8 cellular contexts compared by ENCODE assay signal in genomic region chr3:27632431-27633223, GRCh38.
DNase-seq lines count a peak whose midpoint lies in the region; ATAC-seq and TF ChIP-seq lines count a peak whose summit lies in the region.

No MANE protein-coding gene starts in this region.

- no peak overlapping the region for H3K4me3 Mint-ChIP-seq in MCF 10A (ENCODE audit: unreplicated experiment)
- H3K4me3 Mint-ChIP-seq in activated T-cell treated with anti-CD3 and anti-CD28 coated beads, Interleukin-2, amount 50 U/mL, for 4 hours = peak overlapping the region; percentile 90
- H3K4me3 Mint-ChIP-seq in nephron = peak overlapping the region; percentile 83 to 88 (median 84)

- TF ChIP-seq POLR2A in breast epithelium (IDR thresholded peaks at IDR 0.05) = no peak

- POLR2A ChIA-PET in MCF 10A (lab: Yijun Ruan, JAX) = interaction anchor here (0.7 kb wide), 1 partner anchor 40 kb away, joined by 3 read pairs; no protein-coding TSS in a partner anchor

- H3K27ac ChIP-seq in breast epithelium (peak overlapping the region; percentile 82 to 90), substantia nigra (ENCODE audit: low read depth, low read length, poor library complexity, severe bottlenecking) (peak overlapping the region; percentile 58)

- no peaks in the 10 kb centered on the region for H3K36me3 ChIP-seq in breast epithelium

- CTCF ChIA-PET in MCF 10A (lab: Yijun Ruan, JAX) = interaction anchor here (0.6 kb wide), 2 partner anchors 48 to 90 kb away, joined by 4 to 6 read pairs; partner anchors contain the start of gene EOMES

- H3K9me3 Mint-ChIP-seq in MCF 10A (ENCODE audit: unreplicated experiment) (no peaks in the 10 kb centered on the region), nephron (no peaks in the 10 kb centered on the region)
- H3K9me3 Mint-ChIP-seq in activated T-cell treated with anti-CD3 and anti-CD28 coated beads, Interleukin-2, amount 50 U/mL, for 4 hours = no peaks in the 10 kb centered on the region

- H3K27me3 ChIP-seq in breast epithelium = no peaks in the 10 kb centered on the region

- peak overlapping the region; percentile 51 to 73 (median 65) for H3K4me3 ChIP-seq in breast epithelium
- H3K4me3 ChIP-seq in fibroblast of mammary gland (ENCODE audit: control insufficient read depth, low read depth, low read length) = peak overlapping the region; percentile 46

- H3K4me1 Mint-ChIP-seq in MCF 10A (ENCODE audit: insufficient read depth, unreplicated experiment) (peaks cover 6% of the 10 kb centered on the region), nephron (peaks cover 6% of the 10 kb centered on the region)
- peaks cover 42% of the 10 kb centered on the region for H3K4me1 Mint-ChIP-seq in activated T-cell treated with anti-CD3 and anti-CD28 coated beads, Interleukin-2, amount 50 U/mL, for 4 hours (ENCODE audit: low read depth)

- BruUV-seq in MCF 10A (replicated peaks; lab: Mats Ljungman, UMichigan) = no TSS peak

- H3K27ac Mint-ChIP-seq in MCF 10A (ENCODE audit: low read depth, unreplicated experiment) = no peak overlapping the region
- H3K27ac Mint-ChIP-seq in nephron = peak overlapping the region; percentile 55 to 86 (median 79)

- H3K9me3 ChIP-seq in breast epithelium = no peaks in the 10 kb centered on the region

- no peaks in the 10 kb centered on the region for H3K27me3 Mint-ChIP-seq in MCF 10A (ENCODE audit: insufficient read depth, unreplicated experiment)
- H3K27me3 Mint-ChIP-seq in activated T-cell treated with anti-CD3 and anti-CD28 coated beads, Interleukin-2, amount 50 U/mL, for 4 hours (ENCODE audit: low read depth) = no peaks in the 10 kb centered on the region
- no peaks in the 10 kb centered on the region for H3K27me3 Mint-ChIP-seq in nephron (ENCODE audit: low read depth)

- peak; percentile 71 for ATAC-seq in HG02938 (IDR thresholded peaks at IDR 0.05; ENCODE audit: unreplicated experiment)
- peak; percentile 84 to 85 for ATAC-seq in activated T-cell treated with anti-CD3 and anti-CD28 coated beads, Interleukin-2, amount 50 U/mL, for 4 hours

- intact Hi-C loops in breast epithelium (cut with DNase I; ENCODE audit: low total_unique reads) = no loop called here
- intact Hi-C loops in MCF 10A (cut with micrococcal nuclease) = no loop called here

- TF ChIP-seq CTCF in breast epithelium (IDR thresholded peaks at IDR 0.05) (no peak), MCF 10A (IDR thresholded peaks at IDR 0.05; ENCODE audit: unreplicated experiment) (no peak), fibroblast of mammary gland (conservative IDR thresholded peaks at IDR 0.05; ENCODE audit: control insufficient read depth, insufficient read depth, low read depth, low read length) (no peak), nephron (IDR thresholded peaks at IDR 0.05; ENCODE audit: unreplicated experiment in 3 of 3) (no peak)

- H3K36me3 Mint-ChIP-seq in MCF 10A (ENCODE audit: insufficient read depth, unreplicated experiment) (no peaks in the 10 kb centered on the region), nephron (ENCODE audit: low read depth) (no peaks in the 10 kb centered on the region)
- H3K36me3 Mint-ChIP-seq in activated T-cell treated with anti-CD3 and anti-CD28 coated beads, Interleukin-2, amount 50 U/mL, for 4 hours (ENCODE audit: insufficient read depth) = no peaks in the 10 kb centered on the region

- DNase-seq in breast epithelium (ENCODE audit: low spot score in 2 of 2) (no peak), MCF 10A (ENCODE audit: unreplicated experiment) (no peak), NCI-H526 (lab: John Stamatoyannopoulos, UW) (peak; percentile 2 to 68), fibroblast of mammary gland (ENCODE audit: low read depth) (peak; percentile 61), substantia nigra (lab: John Stamatoyannopoulos, UW) (peak in 20 of 49 donors; percentile 1 to 49 (median 14))
- DNase-seq in activated T-cell treated with anti-CD3 and anti-CD28 coated beads, Interleukin-2, amount 50 U/mL, for 4 hours = peak; percentile 32

- no peaks in the 10 kb centered on the region for H3K4me1 ChIP-seq in breast epithelium

Comparison
In these comparisons a context has a peak if more than half of its experiments do, and no peak if none do; other contexts are left out.
1. DNase-seq: peak in NCI-H526 (2 of 2), activated T-cell treated with anti-CD3 and anti-CD28 coated beads, Interleukin-2, amount 50 U/mL, for 4 hours (single experiment) and fibroblast of mammary gland (single experiment); none in breast epithelium (0 of 2) and MCF 10A (single experiment).